Comparison of ENCODE assay signal across 8 cellular contexts in the genomic region with DNA sequence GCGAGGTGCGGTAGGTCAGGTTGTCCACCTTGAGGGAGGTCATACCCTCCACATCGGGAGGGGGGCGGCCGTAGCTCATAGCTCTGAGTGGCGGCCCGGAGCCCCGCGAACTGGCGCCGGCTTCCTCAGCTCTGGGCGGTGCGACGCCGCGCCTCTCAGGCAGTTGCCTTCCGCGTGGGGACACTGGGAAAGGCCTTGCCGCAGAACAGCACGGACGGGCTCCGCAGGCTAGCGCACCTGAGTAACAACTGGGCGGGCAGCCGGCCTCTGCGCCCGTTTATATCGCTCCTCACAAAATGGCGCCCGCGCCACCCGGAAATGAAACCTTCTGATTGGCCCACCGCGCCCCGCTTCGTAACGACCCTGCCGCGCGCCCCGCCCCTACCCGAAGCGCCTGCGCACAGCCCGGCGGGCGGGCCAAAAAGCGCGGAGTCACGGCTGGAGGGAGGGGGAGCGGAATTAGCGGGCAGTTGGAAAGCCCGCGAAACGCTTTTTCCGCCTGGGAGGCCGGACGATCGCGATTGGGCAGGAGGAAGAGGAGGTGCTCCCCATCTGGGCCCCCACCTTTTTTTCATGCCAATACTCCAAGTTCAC. TPM values are rescaled to one million over a fixed set of nuclear protein-coding genes. Genes with fewer than 3 reads are reported as not detected.
DNase-seq lines count a peak whose midpoint lies in the region; TF ChIP-seq lines count a peak whose summit lies in the region.

SRSF2 (minus strand) TSS at position 250 of the 594 bp plus-strand sequence; CDS start at position 79, 171 bp downstream.

- CTCF ChIA-PET in activated CD8-positive, alpha-beta memory T cell treated with anti-CD3 and anti-CD28 coated beads for 36 hours (lab: Charles Lee): interaction anchor here (3.3 kb wide), 1 partner anchor 10 kb away, joined by 18 read pairs; the partner anchor contains the start of genes JMJD6 and METTL23

- no peak for TF ChIP-seq CTCF in GM20000 (IDR thresholded peaks at IDR 0.05; ENCODE audit: extremely low read depth, missing control alignments)

- H3K27me3 ChIP-seq in effector memory CD4-positive, alpha-beta T cell (replicated peaks; ENCODE audit: control insufficient read depth, insufficient read depth, low read length, poor library complexity, severe bottlenecking): no peaks in the 10 kb centered on the region

- peak within 1 kb of the TSS; percentile 97 for H3K27ac ChIP-seq in effector memory CD4-positive, alpha-beta T cell (ENCODE audit: insufficient read depth, low read length, poor library complexity, severe bottlenecking)

- H3K4me1 ChIP-seq in effector memory CD4-positive, alpha-beta T cell (ENCODE audit: control insufficient read depth, insufficient read depth, low read length, poor library complexity, severe bottlenecking): peaks cover 17% of the 10 kb centered on the region

- H3K9me3 ChIP-seq in effector memory CD4-positive, alpha-beta T cell (ENCODE audit: control insufficient read depth, low read length): no peaks in the 10 kb centered on the region

- POLR2A ChIA-PET in activated CD8-positive, alpha-beta memory T cell treated with anti-CD3 and anti-CD28 coated beads for 36 hours (lab: Charles Lee): interaction anchor here (0.6 to 5.5 kb wide), 6 partner anchors 10 to 468 kb away, joined by 3 to 87 read pairs (median 3); partner anchors contain the start of genes JMJD6 and METTL23

- peak within 1 kb of the TSS; percentile 97 for H3K4me3 ChIP-seq in effector memory CD4-positive, alpha-beta T cell (ENCODE audit: insufficient read depth, low read depth, low read length, poor library complexity, severe bottlenecking)

- peaks cover 42% of the 10 kb centered on the region for H3K36me3 ChIP-seq in effector memory CD4-positive, alpha-beta T cell (ENCODE audit: control insufficient read depth, insufficient read depth, low read length)

- DNase-seq in CMK (ENCODE audit: low read depth): peak; percentile 97
- peak; percentile 98 for DNase-seq in GM20000 (ENCODE audit: low spot score)
- peak; percentile 98 for DNase-seq in HT-29 (ENCODE audit: low spot score)
- DNase-seq in NOMO-1 (lab: John Stamatoyannopoulos, UW; ENCODE audit: unreplicated experiment in 2 of 2): peak; percentile 99
- peak; percentile 98 to 99 (median 99) for DNase-seq in effector memory CD4-positive, alpha-beta T cell
- DNase-seq in medulla oblongata (ENCODE audit: extremely low spot score): peak; percentile 99
- DNase-seq in stimulated activated CD8-positive, alpha-beta memory T cell treated with anti-CD3 and anti-CD28 coated beads, Interleukin-12 subunit alpha, Interleukin-12 subunit beta, amount 100 ng/mL, for 1 hour (ENCODE audit: low read depth): peak; percentile 98

RNA-seq across cellular contexts. Expression of gene SRSF2, which starts in this region (rescaled TPM):
- 1,245 and 1,410 TPM in 2 replicates for total RNA-seq in HT-29 (2014; rRNA removed; shearing (Covaris generic))
- 100 to 1,000 TPM; 578 to 586 TPM for total RNA-seq in activated CD8-positive, alpha-beta memory T cell treated with anti-CD3 and anti-CD28 coated beads for 36 hours

Comparison
In these comparisons a context has a peak if more than half of its experiments do, and no peak if none do; other contexts are left out.
1. Peak in every context shown above with its lines: DNase-seq, H3K4me3 ChIP-seq and H3K27ac ChIP-seq.